Comparison of ENCODE assay signal across 9 cellular contexts in genomic region chr16:79372504-79373184, GRCh38.
DNase-seq lines count a peak whose midpoint lies in the region; ATAC-seq and TF ChIP-seq lines count a peak whose summit lies in the region.
"Had no signal": no experiment of that assay in that cellular context is flagged by ENCODE, and none has a peak within 500 bp of the region (broad histone marks: within the 10 kb centered on the region; RNA-seq: fewer than 3 reads in every experiment).

No MANE protein-coding gene starts in this region.

- H3K36me3 Mint-ChIP-seq in T-helper 2 cell treated with Interferon-gamma antibody and Interleukin-4, amounts not matched to agents 5 μg/mL and 100 μg/mL, for 36 hours (ENCODE audit: low read depth), result peaks cover 24% of the 10 kb centered on the region
- H3K36me3 Mint-ChIP-seq in activated T-helper 1 cell treated with anti-CD3 and anti-CD28 coated beads, Interleukin-12 subunit alpha, Interleukin-12 subunit beta, Interleukin-2, Interleukin-4 antibody, amounts not matched to agents 30 ng/mL and 10 ng/mL and 1 ng/mL, durations not matched to agents 14 hours and 24 hours and 36 hours (ENCODE audit: low read depth), result peaks cover 6% of the 10 kb centered on the region

- peaks cover 11% of the 10 kb centered on the region for H3K4me1 Mint-ChIP-seq in T-helper 2 cell treated with Interferon-gamma antibody and Interleukin-4, amounts not matched to agents 5 μg/mL and 100 μg/mL, for 36 hours (ENCODE audit: low read depth)
- H3K4me1 Mint-ChIP-seq in activated T-helper 1 cell treated with anti-CD3 and anti-CD28 coated beads, Interleukin-12 subunit alpha, Interleukin-12 subunit beta, Interleukin-2, Interleukin-4 antibody, amounts not matched to agents 30 ng/mL and 10 ng/mL and 1 ng/mL, durations not matched to agents 14 hours and 24 hours and 36 hours (ENCODE audit: low read depth), result peaks cover 3% of the 10 kb centered on the region

- no peaks in the 10 kb centered on the region for H3K27me3 Mint-ChIP-seq in T-helper 2 cell treated with Interferon-gamma antibody and Interleukin-4, amounts not matched to agents 5 μg/mL and 100 μg/mL, for 36 hours (ENCODE audit: low read depth)
- H3K27me3 Mint-ChIP-seq in activated T-helper 1 cell treated with anti-CD3 and anti-CD28 coated beads, Interleukin-12 subunit alpha, Interleukin-12 subunit beta, Interleukin-2, Interleukin-4 antibody, amounts not matched to agents 30 ng/mL and 10 ng/mL and 1 ng/mL, durations not matched to agents 14 hours and 24 hours and 36 hours (ENCODE audit: insufficient read depth), result peaks cover 5% of the 10 kb centered on the region

- H3K9me3 Mint-ChIP-seq in T-helper 2 cell treated with Interferon-gamma antibody and Interleukin-4, amounts not matched to agents 5 μg/mL and 100 μg/mL, for 36 hours, result peaks cover 39% of the 10 kb centered on the region
- peaks cover 54% of the 10 kb centered on the region for H3K9me3 Mint-ChIP-seq in activated T-helper 1 cell treated with anti-CD3 and anti-CD28 coated beads, Interleukin-12 subunit alpha, Interleukin-12 subunit beta, Interleukin-2, Interleukin-4 antibody, amounts not matched to agents 30 ng/mL and 10 ng/mL and 1 ng/mL, durations not matched to agents 14 hours and 24 hours and 36 hours

- no peak overlapping the region for H3K27ac Mint-ChIP-seq in T-helper 2 cell treated with Interferon-gamma antibody and Interleukin-4, amounts not matched to agents 5 μg/mL and 100 μg/mL, for 36 hours
- no peak overlapping the region for H3K27ac Mint-ChIP-seq in activated T-helper 1 cell treated with anti-CD3 and anti-CD28 coated beads, Interleukin-12 subunit alpha, Interleukin-12 subunit beta, Interleukin-2, Interleukin-4 antibody, amounts not matched to agents 30 ng/mL and 10 ng/mL and 1 ng/mL, durations not matched to agents 14 hours and 24 hours and 36 hours

- no peak overlapping the region for H3K4me3 Mint-ChIP-seq in T-helper 2 cell treated with Interferon-gamma antibody and Interleukin-4, amounts not matched to agents 5 μg/mL and 100 μg/mL, for 36 hours
- H3K4me3 Mint-ChIP-seq in activated T-helper 1 cell treated with anti-CD3 and anti-CD28 coated beads, Interleukin-12 subunit alpha, Interleukin-12 subunit beta, Interleukin-2, Interleukin-4 antibody, amounts not matched to agents 30 ng/mL and 10 ng/mL and 1 ng/mL, durations not matched to agents 14 hours and 24 hours and 36 hours, result no peak overlapping the region

- peak; percentile 75 to 77 for ATAC-seq in activated CD4-positive, CD25-positive, alpha-beta regulatory T cell treated with anti-CD3 and anti-CD28 coated beads, Interleukin-2, amount 50 U/mL, for 24 hours
- ATAC-seq: HCT116 had no signal

- no peak for TF ChIP-seq CTCF in fibroblast of pulmonary artery (IDR thresholded peaks at IDR 0.05; ENCODE audit: low read length, missing control alignments)

- no peak overlapping the region for H3K4me3 ChIP-seq in fibroblast of pulmonary artery (replicated peaks; ENCODE audit: low read depth, low read length)

- intact Hi-C loops in activated T-helper 1 cell treated with anti-CD3 and anti-CD28 coated beads, Interleukin-12 subunit alpha, Interleukin-12 subunit beta, Interleukin-2, Interleukin-4 antibody, amounts not matched to agents 30 ng/mL and 10 ng/mL and 1 ng/mL, durations not matched to agents 14 hours and 24 hours and 36 hours (cut with micrococcal nuclease), result no loop called here

- DNase-seq in activated CD4-positive, CD25-positive, alpha-beta regulatory T cell treated with anti-CD3 and anti-CD28 coated beads, Interleukin-2, amount 50 U/mL, for 72 hours, result no peak
- DNase-seq in T-helper 2 cell treated with Interferon-gamma antibody and Interleukin-4, amounts not matched to agents 5 μg/mL and 100 μg/mL, for 36 hours (ENCODE audit: low spot score), result peak; percentile 55
- DNase-seq in fibroblast of pulmonary artery (ENCODE audit: low read depth) (peak; percentile 3), DMS114 treated with DMSO at 0.1 percent for 48 hours (lab: John Stamatoyannopoulos, UW; ENCODE audit: unreplicated experiment) (no peak), globus pallidus (ENCODE audit: low spot score) (no peak)
- peak in 2 of 3 experiments; percentile 9 to 34 for DNase-seq in stimulated activated CD4-positive, alpha-beta T cell treated with anti-CD3 and anti-CD28 coated beads, TNF-alpha, amount 100 ng/mL, for 24 hours (ENCODE audit: low read depth in 3 of 3)
- no peak for DNase-seq in activated T-helper 1 cell treated with anti-CD3 and anti-CD28 coated beads, Interleukin-12 subunit alpha, Interleukin-12 subunit beta, Interleukin-2, Interleukin-4 antibody, amounts not matched to agents 30 ng/mL and 10 ng/mL and 1 ng/mL, durations not matched to agents 14 hours and 24 hours and 36 hours (ENCODE audit: low spot score)

Comparison
In these comparisons a context has a peak if more than half of its experiments do, and no peak if none do; other contexts are left out.
1. DNase-seq: peak in T-helper 2 cell treated with Interferon-gamma antibody and Interleukin-4, amounts not matched to agents 5 μg/mL and 100 μg/mL, for 36 hours (single experiment), fibroblast of pulmonary artery (single experiment) and stimulated activated CD4-positive, alpha-beta T cell treated with anti-CD3 and anti-CD28 coated beads, TNF-alpha, amount 100 ng/mL, for 24 hours (2 of 3); none in activated CD4-positive, CD25-positive, alpha-beta regulatory T cell treated with anti-CD3 and anti-CD28 coated beads, Interleukin-2, amount 50 U/mL, for 72 hours (single experiment), DMS114 treated with DMSO at 0.1 percent for 48 hours (single experiment), globus pallidus (single experiment) and activated T-helper 1 cell treated with anti-CD3 and anti-CD28 coated beads, Interleukin-12 subunit alpha, Interleukin-12 subunit beta, Interleukin-2, Interleukin-4 antibody, amounts not matched to agents 30 ng/mL and 10 ng/mL and 1 ng/mL, durations not matched to agents 14 hours and 24 hours and 36 hours (single experiment).